Comparison of ENCODE assay signal across 16 cellular contexts in genomic region chr10:76178561-76179292, GRCh38.
DNase-seq lines count a peak whose midpoint lies in the region; ATAC-seq, FAIRE-seq and TF ChIP-seq lines count a peak whose summit lies in the region.
"Had no signal": no experiment of that assay in that cellular context is flagged by ENCODE, and none has a peak within 500 bp of the region (broad histone marks: within the 10 kb centered on the region; RNA-seq: fewer than 3 reads in every experiment).

No MANE protein-coding gene starts in this region.

- H2AFZ ChIP-seq in Loucy (ENCODE audit: low read length) (peak overlapping the region; percentile 82), neural cell (ENCODE audit: low read depth, low read length) (no peak overlapping the region)

- H3K27me3 ChIP-seq in CD4-positive, CD25-positive, alpha-beta regulatory T cell (ENCODE audit: control insufficient read depth, insufficient read depth, low read length) = no peaks in the 10 kb centered on the region
- H3K27me3 ChIP-seq in Loucy (ENCODE audit: insufficient read depth, low read length, poor library complexity, severe bottlenecking) (no peaks in the 10 kb centered on the region), neural cell (ENCODE audit: insufficient read depth, low read depth, low read length) (no peaks in the 10 kb centered on the region)

- H3K79me2 ChIP-seq in Loucy (ENCODE audit: insufficient read depth, low read length) (no peaks in the 10 kb centered on the region), neural cell (replicated peaks; ENCODE audit: insufficient read depth, low read length) (no peaks in the 10 kb centered on the region)

- peak overlapping the region; percentile 29 for H3K4me2 ChIP-seq in Loucy (ENCODE audit: low read depth, low read length, poor library complexity, severe bottlenecking)
- H3K4me2 ChIP-seq in neural cell (ENCODE audit: low read length) = no peak overlapping the region

- peak; percentile 42 for TF ChIP-seq EP300 in neural cell (conservative IDR thresholded peaks at IDR 0.05; ENCODE audit: poor library complexity, severe bottlenecking)

- H3K4me3 Mint-ChIP-seq in CD4-positive, CD25-positive, alpha-beta regulatory T cell = peak overlapping the region in 3 of 4 donors; percentile 23 to 65 (median 46)

- H3K9ac ChIP-seq in Loucy (ENCODE audit: low read depth, low read length, poor library complexity, severe bottlenecking) (no peak overlapping the region), neural cell (ENCODE audit: low read length) (no peak overlapping the region)

- H3K4me1 Mint-ChIP-seq in CD4-positive, CD25-positive, alpha-beta regulatory T cell = peaks cover 0 to 35% (median 2%) of the 10 kb centered on the region in 4 donors

- H3K9me2 ChIP-seq in Loucy (replicated peaks; ENCODE audit: low read depth, low read length) (no peaks in the 10 kb centered on the region), neural cell (ENCODE audit: insufficient read depth, low read length) (no peaks in the 10 kb centered on the region)

- peak overlapping the region; percentile 4 for H3K4me3 ChIP-seq in CD4-positive, CD25-positive, alpha-beta regulatory T cell (ENCODE audit: low read depth, low read length)
- no peak overlapping the region for H3K4me3 ChIP-seq in Loucy (ENCODE audit: low read length, poor library complexity, severe bottlenecking)
- H3K4me3 ChIP-seq in neural cell (ENCODE audit: low read length) = no peak overlapping the region

- H3K27ac ChIP-seq in CD4-positive, CD25-positive, alpha-beta regulatory T cell (ENCODE audit: insufficient read depth, low read length, poor library complexity, severe bottlenecking) = no peak overlapping the region
- no peak overlapping the region for H3K27ac ChIP-seq in neural cell (ENCODE audit: low read length)

- no peaks in the 10 kb centered on the region for H3K9me3 ChIP-seq in CD4-positive, CD25-positive, alpha-beta regulatory T cell (ENCODE audit: control insufficient read depth in 2 of 2, low read length in 2 of 2)
- no peaks in the 10 kb centered on the region for H3K9me3 ChIP-seq in Loucy (ENCODE audit: insufficient read depth, low read depth, low read length)
- no peaks in the 10 kb centered on the region for H3K9me3 ChIP-seq in neural cell (ENCODE audit: low read length)

- H3K9me3 Mint-ChIP-seq in CD4-positive, CD25-positive, alpha-beta regulatory T cell = peaks cover 0 to 7% (median 5%) of the 10 kb centered on the region in 7 donors

- TF ChIP-seq RAD21 in neural cell (conservative IDR thresholded peaks at IDR 0.05) = no peak

- H3K27me3 Mint-ChIP-seq in CD4-positive, CD25-positive, alpha-beta regulatory T cell = peaks cover 4% of the 10 kb centered on the region

- FAIRE-seq in RCC 7860 (lab: Jason Lieb, UNC) = no peak
- FAIRE-seq: GM19239 had no signal

- H3K36me3 ChIP-seq in CD4-positive, CD25-positive, alpha-beta regulatory T cell (ENCODE audit: control insufficient read depth, insufficient read depth, low read length) = no peaks in the 10 kb centered on the region
- H3K36me3 ChIP-seq in Loucy (ENCODE audit: insufficient read depth, low read length) (no peaks in the 10 kb centered on the region), neural cell (ENCODE audit: insufficient read depth, low read length) (no peaks in the 10 kb centered on the region)

- ATAC-seq in CD4-positive, CD25-positive, alpha-beta regulatory T cell (ENCODE audit: low read depth in 2 of 2) = no peak
- ATAC-seq in esophagus mucosa (peak; percentile 36), GM19023 (IDR thresholded peaks at IDR 0.05; ENCODE audit: unreplicated experiment) (no peak)

- H4K20me1 ChIP-seq in Loucy (ENCODE audit: insufficient read depth, low read length, poor library complexity, severe bottlenecking) (no peaks in the 10 kb centered on the region), neural cell (ENCODE audit: insufficient read depth) (no peaks in the 10 kb centered on the region)

- no peaks in the 10 kb centered on the region for H3K4me1 ChIP-seq in CD4-positive, CD25-positive, alpha-beta regulatory T cell (ENCODE audit: control insufficient read depth, insufficient read depth, low read length, poor library complexity, severe bottlenecking)
- H3K4me1 ChIP-seq in Loucy (ENCODE audit: insufficient read depth, low read length, poor library complexity, severe bottlenecking) = peaks cover 11% of the 10 kb centered on the region

- H3K36me3 Mint-ChIP-seq in CD4-positive, CD25-positive, alpha-beta regulatory T cell = no peaks in the 10 kb centered on the region

- peak in 1 of 3 donors; percentile 61 for DNase-seq in CD4-positive, CD25-positive, alpha-beta regulatory T cell
- DNase-seq in DMS79 (lab: John Stamatoyannopoulos, UW) (no peak), RCC 7860 (ENCODE audit: low spot score) (no peak)
- DNase-seq: ACHN, AML-193, IMR-90, Karpas-422, NCI-H1105, NCI-H1694, NCI-H526, SIG-M5 had no signal

- TF ChIP-seq CTCF in Loucy (conservative IDR thresholded peaks at IDR 0.05; ENCODE audit: low read length) = no peak
- TF ChIP-seq CTCF in neural cell (IDR thresholded peaks at IDR 0.05; ENCODE audit: poor library complexity, severe bottlenecking) = no peak

- H3K27ac Mint-ChIP-seq in CD4-positive, CD25-positive, alpha-beta regulatory T cell = peak overlapping the region; percentile 77 to 88 (median 80)

- H3F3A ChIP-seq in Loucy (ENCODE audit: low read depth) = no peaks in the 10 kb centered on the region
- no peaks in the 10 kb centered on the region for H3F3A ChIP-seq in neural cell (ENCODE audit: insufficient read depth, low read length, poor library complexity, severe bottlenecking)

TF ChIP-seq in neural cell, 6 proteins besides CTCF, POLR2A, EP300 and RAD21:
- TF ChIP-seq MXI1 (conservative IDR thresholded peaks at IDR 0.05; ENCODE audit: poor library complexity, severe bottlenecking) (no peak), POLR2AphosphoS5 (IDR thresholded peaks at IDR 0.05) (peak; percentile 20)
